In genomic region chr14:74362361-74362915, GRCh38 we compare ENCODE assay signal across 8 cellular contexts. TPM values are rescaled to one million over a fixed set of nuclear protein-coding genes. Genes with fewer than 3 reads are reported as not detected.
A peak's percentile ranks its signal among the peaks of the same experiment; 100 is the strongest.
DNase-seq lines count a peak whose midpoint lies in the region; ATAC-seq and TF ChIP-seq lines count a peak whose summit lies in the region.

No MANE protein-coding gene starts in this region.

- TF ChIP-seq CTCF in HFF-Myc (IDR thresholded peaks at IDR 0.05; ENCODE audit: low read depth, low read length, missing control alignments) = peak; percentile 97
- TF ChIP-seq CTCF in activated CD8-positive, alpha-beta T cell treated with anti-CD3 and anti-CD28 coated beads for 36 hours (IDR thresholded peaks at IDR 0.05) = peak; percentile 98

- peak; percentile 80 for ATAC-seq in activated CD8-positive, alpha-beta T cell treated with anti-CD3 and anti-CD28 coated beads for 36 hours
- no peak for ATAC-seq in HG02763 (IDR thresholded peaks at IDR 0.05; ENCODE audit: unreplicated experiment)

- intact Hi-C loops in activated CD8-positive, alpha-beta T cell treated with anti-CD3 and anti-CD28 coated beads for 36 hours (cut with micrococcal nuclease) = loop anchor here (2.0 kb wide), 1 partner anchor 130 kb away; the partner anchor contains the start of genes ISCA2 and NPC2

- no peak overlapping the region for H3K27ac Mint-ChIP-seq in activated CD8-positive, alpha-beta T cell treated with anti-CD3 and anti-CD28 coated beads for 36 hours

- no peaks in the 10 kb centered on the region for H3K9me3 ChIP-seq in BLaER1 treated with 17β-estradiol and CSF1 and Interleukin-3, amounts not matched to agents 10 nM and 100 nM (replicated peaks in 1 of 11)
- H3K9me3 ChIP-seq in effector memory CD4-positive, alpha-beta T cell (ENCODE audit: control insufficient read depth, low read length) = no peaks in the 10 kb centered on the region
- H3K9me3 ChIP-seq in mesenchymal stem cell (ENCODE audit: control insufficient read depth, low read length) = no peaks in the 10 kb centered on the region

- H3K36me3 ChIP-seq in BLaER1 treated with 17β-estradiol and CSF1 and Interleukin-3, amounts not matched to agents 10 nM and 100 nM = no peaks in the 10 kb centered on the region
- H3K36me3 ChIP-seq in effector memory CD4-positive, alpha-beta T cell (ENCODE audit: control insufficient read depth, insufficient read depth, low read length) = no peaks in the 10 kb centered on the region
- no peaks in the 10 kb centered on the region for H3K36me3 ChIP-seq in mesenchymal stem cell (ENCODE audit: control insufficient read depth in 1 of 2, insufficient read depth in 2 of 2, low read depth in 1 of 2, low read length in 2 of 2)

- H3K4me1 Mint-ChIP-seq in activated CD8-positive, alpha-beta T cell treated with anti-CD3 and anti-CD28 coated beads for 36 hours (ENCODE audit: low read depth) = no peaks in the 10 kb centered on the region

- H2AFZ ChIP-seq in mesenchymal stem cell (ENCODE audit: low read depth, low read length) = no peak overlapping the region

- CTCF ChIA-PET in activated CD8-positive, alpha-beta T cell treated with anti-CD3 and anti-CD28 coated beads for 36 hours (lab: Charles Lee) = interaction anchor here (1.0 to 1.6 kb wide), 6 partner anchors 12 to 247 kb away, joined by 3 to 6 read pairs (median 4); no protein-coding TSS in a partner anchor

- H4K20me1 ChIP-seq in BLaER1 treated with 17β-estradiol and CSF1 and Interleukin-3, amounts not matched to agents 10 nM and 100 nM = peaks cover 0 to 5% (median 0%) of the 10 kb centered on the region in 11 experiments; a peak in 1 of 22 replicates

- no peak overlapping the region for H3K4me3 Mint-ChIP-seq in activated CD8-positive, alpha-beta T cell treated with anti-CD3 and anti-CD28 coated beads for 36 hours

- no peaks in the 10 kb centered on the region for H3K79me1 ChIP-seq in mesenchymal stem cell (replicated peaks; ENCODE audit: low read length, poor library complexity, severe bottlenecking)

- no peaks in the 10 kb centered on the region for H3K27me3 ChIP-seq in BLaER1 treated with 17β-estradiol and CSF1 and Interleukin-3, amounts not matched to agents 10 nM and 100 nM
- no peaks in the 10 kb centered on the region for H3K27me3 ChIP-seq in effector memory CD4-positive, alpha-beta T cell (replicated peaks; ENCODE audit: control insufficient read depth, insufficient read depth, low read length, poor library complexity, severe bottlenecking)
- peaks cover 52 to 56% of the 10 kb centered on the region in 2 experiments for H3K27me3 ChIP-seq in mesenchymal stem cell (ENCODE audit: control insufficient read depth in 1 of 2, insufficient read depth in 1 of 2, low read length in 2 of 2)

- no peak overlapping the region for H3K27ac ChIP-seq in BLaER1 treated with 17β-estradiol and CSF1 and Interleukin-3, amounts not matched to agents 10 nM and 100 nM
- no peak overlapping the region for H3K27ac ChIP-seq in effector memory CD4-positive, alpha-beta T cell (ENCODE audit: insufficient read depth, low read length, poor library complexity, severe bottlenecking)
- H3K27ac ChIP-seq in mesenchymal stem cell (ENCODE audit: low read length, poor library complexity, severe bottlenecking) = no peak overlapping the region

- whole genome bisulfite sequencing in mesenchymal stem cell = 29% methylated on average over 12 of the region's 12 CpGs

- no peak overlapping the region for H2BK12ac ChIP-seq in mesenchymal stem cell (ENCODE audit: low read length in 2 of 2)

- no peak overlapping the region for H2BK5ac ChIP-seq in mesenchymal stem cell (ENCODE audit: low read depth, low read length, poor library complexity, severe bottlenecking)

- no peak overlapping the region for H3K4me3 ChIP-seq in BLaER1 treated with 17β-estradiol and CSF1 and Interleukin-3, amounts not matched to agents 10 nM and 100 nM
- H3K4me3 ChIP-seq in HFF-Myc (replicated peaks; ENCODE audit: low read depth, low read length) (no peak overlapping the region), mesenchymal stem cell (ENCODE audit: insufficient read depth in 1 of 2, low read depth in 1 of 2, low read length in 2 of 2) (no peak overlapping the region)
- no peak overlapping the region for H3K4me3 ChIP-seq in effector memory CD4-positive, alpha-beta T cell (ENCODE audit: insufficient read depth, low read depth, low read length, poor library complexity, severe bottlenecking)

- peaks cover 12% of the 10 kb centered on the region for H3K27me3 Mint-ChIP-seq in activated CD8-positive, alpha-beta T cell treated with anti-CD3 and anti-CD28 coated beads for 36 hours

- peaks cover 0 to 4% (median 0%) of the 10 kb centered on the region in 10 experiments; a peak in 3 of 20 replicates for H3K4me1 ChIP-seq in BLaER1 treated with 17β-estradiol and CSF1 and Interleukin-3, amounts not matched to agents 10 nM and 100 nM
- no peaks in the 10 kb centered on the region for H3K4me1 ChIP-seq in effector memory CD4-positive, alpha-beta T cell (ENCODE audit: control insufficient read depth, insufficient read depth, low read length, poor library complexity, severe bottlenecking)
- H3K4me1 ChIP-seq in mesenchymal stem cell (ENCODE audit: control insufficient read depth, insufficient read depth, low read depth, low read length) = no peaks in the 10 kb centered on the region

- H3K36me3 Mint-ChIP-seq in activated CD8-positive, alpha-beta T cell treated with anti-CD3 and anti-CD28 coated beads for 36 hours (ENCODE audit: low read depth) = no peaks in the 10 kb centered on the region

- H4K8ac ChIP-seq in mesenchymal stem cell (ENCODE audit: low read length) = no peak overlapping the region

- no peak overlapping the region for H2AK5ac ChIP-seq in mesenchymal stem cell (ENCODE audit: low read length, severe bottlenecking)

- H3K23ac ChIP-seq in mesenchymal stem cell (ENCODE audit: low read length in 2 of 2) = no peak overlapping the region

- DNase-seq in HFF-Myc (ENCODE audit: extremely low read depth, low read depth) (peak; percentile 45), NCI-H748 (lab: John Stamatoyannopoulos, UW; ENCODE audit: unreplicated experiment) (peak; percentile 72), mesenchymal stem cell (peak; percentile 78)
- DNase-seq in activated CD8-positive, alpha-beta T cell treated with anti-CD3 and anti-CD28 coated beads for 36 hours = peak; percentile 80
- DNase-seq in effector memory CD4-positive, alpha-beta T cell = peak; percentile 10 to 36 (median 24)
- peak; percentile 15 to 17 for DNase-seq in stimulated activated CD8-positive, alpha-beta memory T cell treated with anti-CD3 and anti-CD28 coated beads, Interleukin-15, amount 100 ng/mL, for 4 hours (ENCODE audit: low read depth in 2 of 2)

- POLR2A ChIA-PET in activated CD8-positive, alpha-beta T cell treated with anti-CD3 and anti-CD28 coated beads for 36 hours (lab: Charles Lee) = no interaction called here

- no peak overlapping the region for H2BK120ac ChIP-seq in mesenchymal stem cell (ENCODE audit: low read depth, low read length)

- H3K14ac ChIP-seq in mesenchymal stem cell (ENCODE audit: low read length in 2 of 2) = no peak overlapping the region

- H3K9ac ChIP-seq in BLaER1 treated with 17β-estradiol and CSF1 and Interleukin-3, amounts not matched to agents 10 nM and 100 nM = 0 out of 22 replicates have a peak overlapping the region, but pooled peaks of 1 of the 11 experiments have one; percentile 19
- no peak overlapping the region for H3K9ac ChIP-seq in mesenchymal stem cell (ENCODE audit: low read length)

- peak overlapping the region in 8 of 11 experiments; percentile 6 to 44 (median 16); a peak in 10 of 22 replicates for H3K4me2 ChIP-seq in BLaER1 treated with 17β-estradiol and CSF1 and Interleukin-3, amounts not matched to agents 10 nM and 100 nM
- no peak overlapping the region for H3K4me2 ChIP-seq in mesenchymal stem cell (ENCODE audit: low read length, poor library complexity, severe bottlenecking)

- H3K9me3 Mint-ChIP-seq in activated CD8-positive, alpha-beta T cell treated with anti-CD3 and anti-CD28 coated beads for 36 hours = no peaks in the 10 kb centered on the region

- no peak overlapping the region for H2BK15ac ChIP-seq in mesenchymal stem cell (ENCODE audit: low read depth, poor library complexity, severe bottlenecking)

- no peak overlapping the region for H3K4ac ChIP-seq in mesenchymal stem cell (ENCODE audit: low read depth in 1 of 2, low read length in 2 of 2)

- H3K18ac ChIP-seq in mesenchymal stem cell (ENCODE audit: low read depth in 1 of 2, low read length in 2 of 2) = no peak overlapping the region

- H4K91ac ChIP-seq in mesenchymal stem cell (ENCODE audit: low read length) = no peak overlapping the region

RNA-seq across cellular contexts. Expression of gene VRTN, which starts 14.2 kb away (rescaled TPM):
- total RNA-seq in activated CD8-positive, alpha-beta T cell treated with anti-CD3 and anti-CD28 coated beads for 36 hours = not detected
- not detected for polyA plus RNA-seq in mesenchymal stem cell (2013, experiment 1 of 2)
- polyA plus RNA-seq in mesenchymal stem cell (2013, experiment 2 of 2) = not detected

RNA-seq across cellular contexts. Expression of gene ABCD4, which starts 59.7 kb away (rescaled TPM):
- total RNA-seq in activated CD8-positive, alpha-beta T cell treated with anti-CD3 and anti-CD28 coated beads for 36 hours = 10 to 100 TPM; 44.6 to 46.0 TPM
- polyA plus RNA-seq in mesenchymal stem cell (2013, experiment 1 of 2) = 16.6 TPM
- polyA plus RNA-seq in mesenchymal stem cell (2013, experiment 2 of 2) = 16.4 TPM

Comparison
In these comparisons a context has a peak if more than half of its experiments do, and no peak if none do; other contexts are left out.
1. DNase-seq: peak in every context shown above with its lines; median percentile 80 in activated CD8-positive, alpha-beta T cell treated with anti-CD3 and anti-CD28 coated beads for 36 hours; 78 in mesenchymal stem cell; 72 in NCI-H748; 45 in HFF-Myc; 24 in effector memory CD4-positive, alpha-beta T cell; 16 in stimulated activated CD8-positive, alpha-beta memory T cell treated with anti-CD3 and anti-CD28 coated beads, Interleukin-15, amount 100 ng/mL, for 4 hours.